ENCODE assay signal across 8 cellular contexts in the genomic region with DNA sequence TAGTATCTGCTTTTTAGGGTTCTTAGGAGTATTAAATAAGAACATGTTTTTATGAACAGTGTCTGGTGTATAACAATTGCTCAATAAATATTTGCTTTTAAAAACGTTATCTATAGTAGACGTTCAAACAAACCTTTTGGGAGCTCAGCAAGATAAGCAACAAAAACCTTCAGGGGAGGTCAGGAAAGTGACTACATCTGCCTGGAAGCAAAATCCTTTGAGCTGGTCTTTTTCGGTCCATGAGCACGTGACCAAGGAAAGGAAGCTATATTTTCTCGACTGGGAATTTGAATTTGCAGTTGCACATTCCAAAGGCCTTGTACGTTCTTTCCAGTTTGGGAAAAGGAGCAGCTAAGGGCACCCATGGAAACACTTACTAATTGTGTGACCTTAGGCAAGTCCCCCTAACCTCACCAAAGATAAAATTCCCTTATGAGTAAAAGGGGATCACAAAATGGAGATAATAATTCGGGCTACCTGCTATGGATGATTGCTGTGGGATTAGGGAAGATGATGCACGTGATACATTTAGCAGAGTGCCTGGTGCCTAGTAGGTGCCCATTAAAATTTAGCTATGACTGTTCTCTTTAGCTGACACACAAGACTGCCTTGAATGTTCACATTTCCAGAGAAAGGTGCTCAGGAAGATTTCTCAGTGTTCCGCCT. TPM values are rescaled to one million over a fixed set of nuclear protein-coding genes. Genes with fewer than 3 reads are reported as not detected.
DNase-seq lines count a peak whose midpoint lies in the region; TF ChIP-seq lines count a peak whose summit lies in the region.

No MANE protein-coding gene starts in this region.

- intact Hi-C loops in spleen (cut with DNase I; ENCODE audit: low total_unique reads): no loop called here

- H3K36me3 ChIP-seq in OCI-LY3 (replicated peaks; ENCODE audit: low read depth, low read length) (peaks cover 20% of the 10 kb centered on the region), spleen (no peaks in the 10 kb centered on the region)

- no peaks in the 10 kb centered on the region for H3K9me3 Mint-ChIP-seq in T-helper 1 cell treated with Interleukin-12 subunit alpha and Interleukin-12 subunit beta and Interleukin-4 antibody, amounts not matched to agents 30 μg/mL and 1 μg/mL, for 36 hours

- H3K27ac Mint-ChIP-seq in T-helper 1 cell treated with Interleukin-12 subunit alpha and Interleukin-12 subunit beta and Interleukin-4 antibody, amounts not matched to agents 30 μg/mL and 1 μg/mL, for 36 hours: peak overlapping the region; percentile 100

- H2AFZ ChIP-seq in OCI-LY3 (ENCODE audit: low read depth, low read length): no peak overlapping the region

- no peak for TF ChIP-seq CTCF in OCI-LY3 (IDR thresholded peaks at IDR 0.05; ENCODE audit: low read depth, low read length)
- no peak for TF ChIP-seq CTCF in epithelial cell of esophagus (IDR thresholded peaks at IDR 0.05; ENCODE audit: insufficient read depth, low read depth, low read length, missing control alignments)
- no peak for TF ChIP-seq CTCF in spleen (IDR thresholded peaks at IDR 0.05 in 8 of 11, conservative IDR thresholded peaks at IDR 0.05 in 3 of 11)

- H3K4me3 Mint-ChIP-seq in T-helper 1 cell treated with Interleukin-12 subunit alpha and Interleukin-12 subunit beta and Interleukin-4 antibody, amounts not matched to agents 30 μg/mL and 1 μg/mL, for 36 hours: peak overlapping the region; percentile 100

- H3K9me3 ChIP-seq in OCI-LY3 (ENCODE audit: insufficient read depth, low read length) (no peaks in the 10 kb centered on the region), spleen (no peaks in the 10 kb centered on the region)

- peaks cover 30% of the 10 kb centered on the region for H3K36me3 Mint-ChIP-seq in T-helper 1 cell treated with Interleukin-12 subunit alpha and Interleukin-12 subunit beta and Interleukin-4 antibody, amounts not matched to agents 30 μg/mL and 1 μg/mL, for 36 hours (ENCODE audit: low read depth)

- H4K20me1 ChIP-seq in OCI-LY3 (ENCODE audit: insufficient read depth, low read length): peaks cover 21% of the 10 kb centered on the region

- peaks cover 60% of the 10 kb centered on the region for H3K4me1 ChIP-seq in OCI-LY3 (ENCODE audit: low read length)
- H3K4me1 ChIP-seq in spleen: peaks cover 11 to 64% (median 48%) of the 10 kb centered on the region in 6 donors

- H3K27me3 Mint-ChIP-seq in T-helper 1 cell treated with Interleukin-12 subunit alpha and Interleukin-12 subunit beta and Interleukin-4 antibody, amounts not matched to agents 30 μg/mL and 1 μg/mL, for 36 hours (ENCODE audit: low read depth): no peaks in the 10 kb centered on the region

- H3K4me1 Mint-ChIP-seq in T-helper 1 cell treated with Interleukin-12 subunit alpha and Interleukin-12 subunit beta and Interleukin-4 antibody, amounts not matched to agents 30 μg/mL and 1 μg/mL, for 36 hours (ENCODE audit: low read depth): peaks cover 63% of the 10 kb centered on the region

- no peak for TF ChIP-seq POLR2A in spleen (IDR thresholded peaks at IDR 0.05)

- H3K27ac ChIP-seq in OCI-LY3 (ENCODE audit: low read length) (peak overlapping the region; percentile 89), spleen (peak overlapping the region in 5 of 8 donors; percentile 23 to 74 (median 62))

- peak overlapping the region; percentile 44; the same call in 1 of the 2 replicates for H3K9ac ChIP-seq in OCI-LY3 (ENCODE audit: low read length)

- H3K4me3 ChIP-seq in OCI-LY3 (ENCODE audit: low read length) (peak overlapping the region; percentile 94), epithelial cell of esophagus (ENCODE audit: low read length) (no peak overlapping the region), spleen (peak overlapping the region in 6 of 8 donors; percentile 49 to 77 (median 54))

- 17 to 37% (median 27%) methylated on average over 9 of the region's 9 CpGs for WGBS in spleen, 5 donors

- H3K4me2 ChIP-seq in OCI-LY3 (ENCODE audit: low read length): peak overlapping the region; percentile 82

- H3K27me3 ChIP-seq in OCI-LY3 (ENCODE audit: low read depth, low read length): no peaks in the 10 kb centered on the region
- H3K27me3 ChIP-seq in spleen (replicated peaks in 1 of 7): peaks cover 0 to 37% (median 0%) of the 10 kb centered on the region in 7 donors

- DNase-seq in T-helper 1 cell (no peak), epithelial cell of esophagus (ENCODE audit: low read depth) (peak; percentile 16), spleen (no peak), hepatic stellate cell (ENCODE audit: low spot score) (no peak), NCI-H2171 (lab: John Stamatoyannopoulos, UW) (no peak)
- DNase-seq in effector CD4-positive, alpha-beta T cell: no peak

- peaks cover 43% of the 10 kb centered on the region for H3K79me2 ChIP-seq in OCI-LY3 (ENCODE audit: low read length)

RNA-seq across cellular contexts. Expression of a gene that starts 45.4 kb away (rescaled TPM):
- total RNA-seq in spleen: 10 to 100 TPM in 5 of 7 donors, 1 to 10 TPM in 2; 7.9 to 42.2 (median 19.2) TPM
- polyA plus RNA-seq in spleen: 10 to 100 TPM; 20.0 to 74.2 (median 23.5) TPM

RNA-seq across cellular contexts. Expression of a gene that starts 48.1 kb away (rescaled TPM):
- total RNA-seq in spleen: 100 to 1,000 TPM in 1 of 7 donors, 10 to 100 TPM in 6; 53.6 to 114 (median 58.1) TPM
- polyA plus RNA-seq in spleen: 10 to 100 TPM; 32.1 to 40.5 (median 36.6) TPM
